ENCODE assay signal across 1 cellular context in the genomic region with DNA sequence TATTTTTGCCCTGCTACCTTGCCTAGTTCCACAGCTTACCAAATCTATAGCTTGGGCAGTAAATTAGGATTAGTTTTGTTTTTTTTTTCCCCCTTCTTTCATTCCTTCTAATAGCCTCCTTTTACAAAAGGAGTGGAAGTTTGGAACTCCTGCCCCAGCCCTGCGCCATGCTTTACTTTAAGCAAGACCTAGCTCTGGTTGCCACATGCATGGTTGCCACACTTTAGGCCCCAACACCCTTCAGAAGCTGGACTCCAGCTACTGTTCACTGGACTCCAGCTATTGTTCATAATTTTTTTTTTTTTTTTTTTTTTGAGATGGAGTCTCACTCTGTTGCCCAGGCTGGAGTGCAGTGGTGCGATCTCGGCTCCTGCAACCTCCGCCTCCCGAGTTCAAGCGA.
TF ChIP-seq lines count a peak whose summit lies in the region.

No MANE protein-coding gene starts in this region.

TF ChIP-seq in K562, 482 proteins besides CTCF, POLR2A, EP300 and RAD21 (continued from another document):
- TF ChIP-seq, protein P1, sequence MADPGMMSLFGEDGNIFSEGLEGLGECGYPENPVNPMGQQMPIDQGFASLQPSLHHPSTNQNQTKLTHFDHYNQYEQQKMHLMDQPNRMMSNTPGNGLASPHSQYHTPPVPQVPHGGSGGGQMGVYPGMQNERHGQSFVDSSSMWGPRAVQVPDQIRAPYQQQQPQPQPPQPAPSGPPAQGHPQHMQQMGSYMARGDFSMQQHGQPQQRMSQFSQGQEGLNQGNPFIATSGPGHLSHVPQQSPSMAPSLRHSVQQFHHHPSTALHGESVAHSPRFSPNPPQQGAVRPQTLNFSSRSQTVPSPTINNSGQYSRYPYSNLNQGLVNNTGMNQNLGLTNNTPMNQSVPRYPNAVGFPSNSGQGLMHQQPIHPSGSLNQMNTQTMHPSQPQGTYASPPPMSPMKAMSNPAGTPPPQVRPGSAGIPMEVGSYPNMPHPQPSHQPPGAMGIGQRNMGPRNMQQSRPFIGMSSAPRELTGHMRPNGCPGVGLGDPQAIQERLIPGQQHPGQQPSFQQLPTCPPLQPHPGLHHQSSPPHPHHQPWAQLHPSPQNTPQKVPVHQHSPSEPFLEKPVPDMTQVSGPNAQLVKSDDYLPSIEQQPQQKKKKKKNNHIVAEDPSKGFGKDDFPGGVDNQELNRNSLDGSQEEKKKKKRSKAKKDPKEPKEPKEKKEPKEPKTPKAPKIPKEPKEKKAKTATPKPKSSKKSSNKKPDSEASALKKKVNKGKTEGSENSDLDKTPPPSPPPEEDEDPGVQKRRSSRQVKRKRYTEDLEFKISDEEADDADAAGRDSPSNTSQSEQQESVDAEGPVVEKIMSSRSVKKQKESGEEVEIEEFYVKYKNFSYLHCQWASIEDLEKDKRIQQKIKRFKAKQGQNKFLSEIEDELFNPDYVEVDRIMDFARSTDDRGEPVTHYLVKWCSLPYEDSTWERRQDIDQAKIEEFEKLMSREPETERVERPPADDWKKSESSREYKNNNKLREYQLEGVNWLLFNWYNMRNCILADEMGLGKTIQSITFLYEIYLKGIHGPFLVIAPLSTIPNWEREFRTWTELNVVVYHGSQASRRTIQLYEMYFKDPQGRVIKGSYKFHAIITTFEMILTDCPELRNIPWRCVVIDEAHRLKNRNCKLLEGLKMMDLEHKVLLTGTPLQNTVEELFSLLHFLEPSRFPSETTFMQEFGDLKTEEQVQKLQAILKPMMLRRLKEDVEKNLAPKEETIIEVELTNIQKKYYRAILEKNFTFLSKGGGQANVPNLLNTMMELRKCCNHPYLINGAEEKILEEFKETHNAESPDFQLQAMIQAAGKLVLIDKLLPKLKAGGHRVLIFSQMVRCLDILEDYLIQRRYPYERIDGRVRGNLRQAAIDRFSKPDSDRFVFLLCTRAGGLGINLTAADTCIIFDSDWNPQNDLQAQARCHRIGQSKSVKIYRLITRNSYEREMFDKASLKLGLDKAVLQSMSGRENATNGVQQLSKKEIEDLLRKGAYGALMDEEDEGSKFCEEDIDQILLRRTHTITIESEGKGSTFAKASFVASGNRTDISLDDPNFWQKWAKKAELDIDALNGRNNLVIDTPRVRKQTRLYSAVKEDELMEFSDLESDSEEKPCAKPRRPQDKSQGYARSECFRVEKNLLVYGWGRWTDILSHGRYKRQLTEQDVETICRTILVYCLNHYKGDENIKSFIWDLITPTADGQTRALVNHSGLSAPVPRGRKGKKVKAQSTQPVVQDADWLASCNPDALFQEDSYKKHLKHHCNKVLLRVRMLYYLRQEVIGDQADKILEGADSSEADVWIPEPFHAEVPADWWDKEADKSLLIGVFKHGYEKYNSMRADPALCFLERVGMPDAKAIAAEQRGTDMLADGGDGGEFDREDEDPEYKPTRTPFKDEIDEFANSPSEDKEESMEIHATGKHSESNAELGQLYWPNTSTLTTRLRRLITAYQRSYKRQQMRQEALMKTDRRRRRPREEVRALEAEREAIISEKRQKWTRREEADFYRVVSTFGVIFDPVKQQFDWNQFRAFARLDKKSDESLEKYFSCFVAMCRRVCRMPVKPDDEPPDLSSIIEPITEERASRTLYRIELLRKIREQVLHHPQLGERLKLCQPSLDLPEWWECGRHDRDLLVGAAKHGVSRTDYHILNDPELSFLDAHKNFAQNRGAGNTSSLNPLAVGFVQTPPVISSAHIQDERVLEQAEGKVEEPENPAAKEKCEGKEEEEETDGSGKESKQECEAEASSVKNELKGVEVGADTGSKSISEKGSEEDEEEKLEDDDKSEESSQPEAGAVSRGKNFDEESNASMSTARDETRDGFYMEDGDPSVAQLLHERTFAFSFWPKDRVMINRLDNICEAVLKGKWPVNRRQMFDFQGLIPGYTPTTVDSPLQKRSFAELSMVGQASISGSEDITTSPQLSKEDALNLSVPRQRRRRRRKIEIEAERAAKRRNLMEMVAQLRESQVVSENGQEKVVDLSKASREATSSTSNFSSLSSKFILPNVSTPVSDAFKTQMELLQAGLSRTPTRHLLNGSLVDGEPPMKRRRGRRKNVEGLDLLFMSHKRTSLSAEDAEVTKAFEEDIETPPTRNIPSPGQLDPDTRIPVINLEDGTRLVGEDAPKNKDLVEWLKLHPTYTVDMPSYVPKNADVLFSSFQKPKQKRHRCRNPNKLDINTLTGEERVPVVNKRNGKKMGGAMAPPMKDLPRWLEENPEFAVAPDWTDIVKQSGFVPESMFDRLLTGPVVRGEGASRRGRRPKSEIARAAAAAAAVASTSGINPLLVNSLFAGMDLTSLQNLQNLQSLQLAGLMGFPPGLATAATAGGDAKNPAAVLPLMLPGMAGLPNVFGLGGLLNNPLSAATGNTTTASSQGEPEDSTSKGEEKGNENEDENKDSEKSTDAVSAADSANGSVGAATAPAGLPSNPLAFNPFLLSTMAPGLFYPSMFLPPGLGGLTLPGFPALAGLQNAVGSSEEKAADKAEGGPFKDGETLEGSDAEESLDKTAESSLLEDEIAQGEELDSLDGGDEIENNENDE (IDR thresholded peaks at IDR 0.05; ENCODE audit: low read depth, low read length), result no peak
- TF ChIP-seq GATAD2B (IDR thresholded peaks at IDR 0.05; ENCODE audit: borderline replicate concordance) (no peak), SMAD4 (CRISPR knock-in tag; conservative IDR thresholded peaks at IDR 0.05) (no peak), CBFA2T3 (IDR thresholded peaks at IDR 0.05) (no peak)
- TF ChIP-seq, protein P2, sequence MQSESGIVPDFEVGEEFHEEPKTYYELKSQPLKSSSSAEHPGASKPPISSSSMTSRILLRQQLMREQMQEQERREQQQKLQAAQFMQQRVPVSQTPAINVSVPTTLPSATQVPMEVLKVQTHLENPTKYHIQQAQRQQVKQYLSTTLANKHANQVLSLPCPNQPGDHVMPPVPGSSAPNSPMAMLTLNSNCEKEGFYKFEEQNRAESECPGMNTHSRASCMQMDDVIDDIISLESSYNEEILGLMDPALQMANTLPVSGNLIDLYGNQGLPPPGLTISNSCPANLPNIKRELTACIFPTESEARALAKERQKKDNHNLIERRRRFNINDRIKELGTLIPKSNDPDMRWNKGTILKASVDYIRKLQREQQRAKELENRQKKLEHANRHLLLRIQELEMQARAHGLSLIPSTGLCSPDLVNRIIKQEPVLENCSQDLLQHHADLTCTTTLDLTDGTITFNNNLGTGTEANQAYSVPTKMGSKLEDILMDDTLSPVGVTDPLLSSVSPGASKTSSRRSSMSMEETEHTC (IDR thresholded peaks at IDR 0.05), result no peak
- TF ChIP-seq, protein P3, sequence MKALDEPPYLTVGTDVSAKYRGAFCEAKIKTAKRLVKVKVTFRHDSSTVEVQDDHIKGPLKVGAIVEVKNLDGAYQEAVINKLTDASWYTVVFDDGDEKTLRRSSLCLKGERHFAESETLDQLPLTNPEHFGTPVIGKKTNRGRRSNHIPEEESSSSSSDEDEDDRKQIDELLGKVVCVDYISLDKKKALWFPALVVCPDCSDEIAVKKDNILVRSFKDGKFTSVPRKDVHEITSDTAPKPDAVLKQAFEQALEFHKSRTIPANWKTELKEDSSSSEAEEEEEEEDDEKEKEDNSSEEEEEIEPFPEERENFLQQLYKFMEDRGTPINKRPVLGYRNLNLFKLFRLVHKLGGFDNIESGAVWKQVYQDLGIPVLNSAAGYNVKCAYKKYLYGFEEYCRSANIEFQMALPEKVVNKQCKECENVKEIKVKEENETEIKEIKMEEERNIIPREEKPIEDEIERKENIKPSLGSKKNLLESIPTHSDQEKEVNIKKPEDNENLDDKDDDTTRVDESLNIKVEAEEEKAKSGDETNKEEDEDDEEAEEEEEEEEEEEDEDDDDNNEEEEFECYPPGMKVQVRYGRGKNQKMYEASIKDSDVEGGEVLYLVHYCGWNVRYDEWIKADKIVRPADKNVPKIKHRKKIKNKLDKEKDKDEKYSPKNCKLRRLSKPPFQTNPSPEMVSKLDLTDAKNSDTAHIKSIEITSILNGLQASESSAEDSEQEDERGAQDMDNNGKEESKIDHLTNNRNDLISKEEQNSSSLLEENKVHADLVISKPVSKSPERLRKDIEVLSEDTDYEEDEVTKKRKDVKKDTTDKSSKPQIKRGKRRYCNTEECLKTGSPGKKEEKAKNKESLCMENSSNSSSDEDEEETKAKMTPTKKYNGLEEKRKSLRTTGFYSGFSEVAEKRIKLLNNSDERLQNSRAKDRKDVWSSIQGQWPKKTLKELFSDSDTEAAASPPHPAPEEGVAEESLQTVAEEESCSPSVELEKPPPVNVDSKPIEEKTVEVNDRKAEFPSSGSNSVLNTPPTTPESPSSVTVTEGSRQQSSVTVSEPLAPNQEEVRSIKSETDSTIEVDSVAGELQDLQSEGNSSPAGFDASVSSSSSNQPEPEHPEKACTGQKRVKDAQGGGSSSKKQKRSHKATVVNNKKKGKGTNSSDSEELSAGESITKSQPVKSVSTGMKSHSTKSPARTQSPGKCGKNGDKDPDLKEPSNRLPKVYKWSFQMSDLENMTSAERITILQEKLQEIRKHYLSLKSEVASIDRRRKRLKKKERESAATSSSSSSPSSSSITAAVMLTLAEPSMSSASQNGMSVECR (CRISPR knock-in tag; IDR thresholded peaks at IDR 0.05), result no peak
